16 cellular contexts compared by ENCODE assay signal in genomic region chr13:93805736-93806135, GRCh38.
A peak's percentile ranks its signal among the peaks of the same experiment; 100 is the strongest.
DNase-seq lines count a peak whose midpoint lies in the region; ATAC-seq and TF ChIP-seq lines count a peak whose summit lies in the region.
"Had no signal": no experiment of that assay in that cellular context is flagged by ENCODE, and none has a peak within 500 bp of the region (broad histone marks: within the 10 kb centered on the region; RNA-seq: fewer than 3 reads in every experiment).

No MANE protein-coding gene starts in this region.

- H3K4me3 Mint-ChIP-seq in GM23338 (no peak overlapping the region), neural progenitor cell (no peak overlapping the region)
- no peak overlapping the region for H3K4me3 Mint-ChIP-seq in CD8-positive, alpha-beta T cell
- H3K4me3 Mint-ChIP-seq in activated T-cell treated with anti-CD3 and anti-CD28 coated beads, Interleukin-2, amount 50 U/mL, for 4 hours = no peak overlapping the region
- H3K4me3 Mint-ChIP-seq: CD4-positive, alpha-beta T cell; IgD-negative memory B cell had no signal

- H3K27ac Mint-ChIP-seq in GM23338 = peak overlapping the region; percentile 63
- no peak overlapping the region for H3K27ac Mint-ChIP-seq in neural progenitor cell
- no peak overlapping the region for H3K27ac Mint-ChIP-seq in CD8-positive, alpha-beta T cell
- H3K27ac Mint-ChIP-seq: CD4-positive, alpha-beta T cell; IgD-negative memory B cell had no signal

- no peaks in the 10 kb centered on the region for H3K9me3 ChIP-seq in neural progenitor cell (ENCODE audit: low read depth)
- no peaks in the 10 kb centered on the region for H3K9me3 ChIP-seq in CD8-positive, alpha-beta T cell (ENCODE audit: low read length)

- H3K9me3 Mint-ChIP-seq in GM23338 (no peaks in the 10 kb centered on the region), neural progenitor cell (no peaks in the 10 kb centered on the region)
- H3K9me3 Mint-ChIP-seq in CD8-positive, alpha-beta T cell = no peaks in the 10 kb centered on the region
- H3K9me3 Mint-ChIP-seq in activated T-cell treated with anti-CD3 and anti-CD28 coated beads, Interleukin-2, amount 50 U/mL, for 4 hours = no peaks in the 10 kb centered on the region

- 0 out of 2 replicates have a peak, but pooled peaks cover 3% of the 10 kb centered on the region for H3K9me2 ChIP-seq in GM23338 (ENCODE audit: insufficient read depth)

- H3K36me3 Mint-ChIP-seq in GM23338 (ENCODE audit: low read depth) (no peaks in the 10 kb centered on the region), neural progenitor cell (no peaks in the 10 kb centered on the region)
- H3K36me3 Mint-ChIP-seq in CD8-positive, alpha-beta T cell = no peaks in the 10 kb centered on the region
- no peaks in the 10 kb centered on the region for H3K36me3 Mint-ChIP-seq in activated T-cell treated with anti-CD3 and anti-CD28 coated beads, Interleukin-2, amount 50 U/mL, for 4 hours (ENCODE audit: insufficient read depth)
- H3K36me3 Mint-ChIP-seq: IgD-negative memory B cell had no signal

- H2AFZ ChIP-seq in GM23338 (no peak overlapping the region), neural progenitor cell (replicated peaks) (no peak overlapping the region)

- DNase-seq in D341Med (ENCODE audit: low spot score) (peak; percentile 37), GM23338 (ENCODE audit: low spot score) (no peak), NCI-H82 (lab: John Stamatoyannopoulos, UW) (peak; percentile 97), neural progenitor cell (ENCODE audit: low spot score) (peak; percentile 66), HCEC 1CT (no peak), NCI-H1105 treated with DMSO at 0.1 percent for 48 hours (lab: John Stamatoyannopoulos, UW) (no peak)
- no peak for DNase-seq in CD8-positive, alpha-beta T cell
- no peak for DNase-seq in activated T-cell treated with anti-CD3 and anti-CD28 coated beads, Interleukin-2, amount 50 U/mL, for 4 hours
- DNase-seq: AML-193; Calu3; CD4-positive, alpha-beta T cell; GF-D8; Karpas-422; KBM-7 had no signal

- ATAC-seq in GM23338 = no peak
- no peak for ATAC-seq in CD8-positive, alpha-beta T cell
- ATAC-seq in activated T-cell treated with anti-CD3 and anti-CD28 coated beads, Interleukin-2, amount 50 U/mL, for 4 hours = no peak

- no peak overlapping the region for H3K9ac ChIP-seq in neural progenitor cell

- H3K79me2 ChIP-seq in GM23338 (replicated peaks; ENCODE audit: insufficient read depth) (no peaks in the 10 kb centered on the region), neural progenitor cell (ENCODE audit: low read depth) (no peaks in the 10 kb centered on the region)

- H3K27me3 Mint-ChIP-seq in GM23338 (ENCODE audit: insufficient read depth, low read depth, poor library complexity) = no peaks in the 10 kb centered on the region
- H3K27me3 Mint-ChIP-seq in neural progenitor cell (ENCODE audit: insufficient read depth, low read depth) = no peaks in the 10 kb centered on the region
- peaks cover 3% of the 10 kb centered on the region for H3K27me3 Mint-ChIP-seq in CD8-positive, alpha-beta T cell (ENCODE audit: low read depth)
- H3K27me3 Mint-ChIP-seq in activated T-cell treated with anti-CD3 and anti-CD28 coated beads, Interleukin-2, amount 50 U/mL, for 4 hours (ENCODE audit: low read depth) = no peaks in the 10 kb centered on the region
- H3K27me3 Mint-ChIP-seq: IgD-negative memory B cell had no signal

- H4K20me1 ChIP-seq in GM23338 (replicated peaks; ENCODE audit: insufficient read depth) = no peaks in the 10 kb centered on the region; the same call in 1 of the 2 replicates
- H4K20me1 ChIP-seq in neural progenitor cell (ENCODE audit: low read depth) = no peaks in the 10 kb centered on the region

- H3K36me3 ChIP-seq in GM23338 (ENCODE audit: insufficient read depth) = no peaks in the 10 kb centered on the region
- H3K36me3 ChIP-seq in neural progenitor cell = no peaks in the 10 kb centered on the region
- H3K36me3 ChIP-seq in CD8-positive, alpha-beta T cell (ENCODE audit: insufficient read depth, low read length) = no peaks in the 10 kb centered on the region

- no peaks in the 10 kb centered on the region for H3F3A ChIP-seq in GM23338 (replicated peaks; ENCODE audit: low read depth)
- peaks cover 27% of the 10 kb centered on the region for H3F3A ChIP-seq in neural progenitor cell (ENCODE audit: low read depth)

- H3K4me2 ChIP-seq in GM23338 (no peak overlapping the region), neural progenitor cell (peak overlapping the region; percentile 51)

- CTCF ChIA-PET in CD8-positive, alpha-beta T cell (lab: Charles Lee) = no interaction called here

- intact Hi-C loops in CD8-positive, alpha-beta T cell (cut with DNase I, micrococcal nuclease) = no loop called here

- H3K4me1 ChIP-seq in GM23338 (ENCODE audit: insufficient read depth) (peaks cover 42% of the 10 kb centered on the region), neural progenitor cell (peaks cover 54% of the 10 kb centered on the region)
- H3K4me1 ChIP-seq in CD8-positive, alpha-beta T cell (ENCODE audit: insufficient read depth, low read length) = no peaks in the 10 kb centered on the region

- H3K27me3 ChIP-seq in GM23338 (ENCODE audit: insufficient read depth) (no peaks in the 10 kb centered on the region), neural progenitor cell (no peaks in the 10 kb centered on the region)
- no peaks in the 10 kb centered on the region for H3K27me3 ChIP-seq in CD8-positive, alpha-beta T cell (ENCODE audit: insufficient read depth, low read length)

- peaks cover 39% of the 10 kb centered on the region for H3K4me1 Mint-ChIP-seq in GM23338
- peaks cover 20% of the 10 kb centered on the region for H3K4me1 Mint-ChIP-seq in neural progenitor cell
- H3K4me1 Mint-ChIP-seq in CD8-positive, alpha-beta T cell (ENCODE audit: low read depth) = no peaks in the 10 kb centered on the region
- no peaks in the 10 kb centered on the region for H3K4me1 Mint-ChIP-seq in activated T-cell treated with anti-CD3 and anti-CD28 coated beads, Interleukin-2, amount 50 U/mL, for 4 hours (ENCODE audit: low read depth)
- H3K4me1 Mint-ChIP-seq: IgD-negative memory B cell had no signal

- TF ChIP-seq CTCF in GM23338 (conservative IDR thresholded peaks at IDR 0.05; ENCODE audit: low read depth in 2 of 2) = no peak
- TF ChIP-seq CTCF in neural progenitor cell (IDR thresholded peaks at IDR 0.05) = no peak
- TF ChIP-seq CTCF in CD8-positive, alpha-beta T cell (IDR thresholded peaks at IDR 0.05) = no peak

- H3K4me3 ChIP-seq in GM23338 (no peak overlapping the region), neural progenitor cell (no peak overlapping the region)
- H3K4me3 ChIP-seq in CD8-positive, alpha-beta T cell (ENCODE audit: low read depth, low read length) = no peak overlapping the region

- H3K27ac ChIP-seq in GM23338 (ENCODE audit: low read depth) (no peak overlapping the region), neural progenitor cell (peak overlapping the region; percentile 50)
- no peak overlapping the region for H3K27ac ChIP-seq in CD8-positive, alpha-beta T cell (ENCODE audit: low read depth, low read length)
- H3K27ac ChIP-seq: C4-2B had no signal

- POLR2A ChIA-PET in CD8-positive, alpha-beta T cell (lab: Charles Lee) = no interaction called here

TF ChIP-seq in GM23338, 12 proteins besides CTCF, POLR2A, EP300 and RAD21 (continues in another document):
- TF ChIP-seq EZH2phosphoT487 (IDR thresholded peaks at IDR 0.05; ENCODE audit: unreplicated experiment) (no peak), STAT1 (IDR thresholded peaks at IDR 0.05; ENCODE audit: unreplicated experiment) (no peak), ZNF114 (CRISPR knock-in tag; IDR thresholded peaks at IDR 0.05) (no peak), NANOG (IDR thresholded peaks at IDR 0.05; ENCODE audit: borderline replicate concordance) (no peak)
- TF ChIP-seq, protein P1, sequence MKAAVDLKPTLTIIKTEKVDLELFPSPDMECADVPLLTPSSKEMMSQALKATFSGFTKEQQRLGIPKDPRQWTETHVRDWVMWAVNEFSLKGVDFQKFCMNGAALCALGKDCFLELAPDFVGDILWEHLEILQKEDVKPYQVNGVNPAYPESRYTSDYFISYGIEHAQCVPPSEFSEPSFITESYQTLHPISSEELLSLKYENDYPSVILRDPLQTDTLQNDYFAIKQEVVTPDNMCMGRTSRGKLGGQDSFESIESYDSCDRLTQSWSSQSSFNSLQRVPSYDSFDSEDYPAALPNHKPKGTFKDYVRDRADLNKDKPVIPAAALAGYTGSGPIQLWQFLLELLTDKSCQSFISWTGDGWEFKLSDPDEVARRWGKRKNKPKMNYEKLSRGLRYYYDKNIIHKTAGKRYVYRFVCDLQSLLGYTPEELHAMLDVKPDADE (IDR thresholded peaks at IDR 0.05) = no peak

Comparison
In these comparisons a context has a peak if more than half of its experiments do, and no peak if none do; other contexts are left out.
1. DNase-seq: peak in D341Med (single experiment), NCI-H82 (single experiment) and neural progenitor cell (single experiment); none in GM23338 (single experiment), CD8-positive, alpha-beta T cell (0 of 7), activated T-cell treated with anti-CD3 and anti-CD28 coated beads, Interleukin-2, amount 50 U/mL, for 4 hours (single experiment), HCEC 1CT (single experiment) and NCI-H1105 treated with DMSO at 0.1 percent for 48 hours (single experiment).